In genomic region chr7:64308019-64308275, GRCh38 we compare ENCODE assay signal across 9 cellular contexts. TPM values are rescaled to one million over a fixed set of nuclear protein-coding genes. Genes with fewer than 3 reads are reported as not detected.
DNase-seq lines count a peak whose midpoint lies in the region; ATAC-seq and TF ChIP-seq lines count a peak whose summit lies in the region.
"Had no signal": no experiment of that assay in that cellular context is flagged by ENCODE, and none has a peak within 500 bp of the region (broad histone marks: within the 10 kb centered on the region; RNA-seq: fewer than 3 reads in every experiment).

No MANE protein-coding gene starts in this region.

- H3K4me2 ChIP-seq in MM.1S (ENCODE audit: low read depth, low read length), result peak overlapping the region; percentile 41; the same call in 1 of the 2 replicates
- peak overlapping the region; percentile 96 for H3K4me2 ChIP-seq in parathyroid adenoma (ENCODE audit: low read length)

- peak overlapping the region; percentile 17; the same call in 1 of the 2 replicates for H2AFZ ChIP-seq in MM.1S (ENCODE audit: low read length)
- H2AFZ ChIP-seq in parathyroid adenoma, result peak overlapping the region; percentile 83

- H3K9ac ChIP-seq in MM.1S (ENCODE audit: low read length) (peak overlapping the region; percentile 67), parathyroid adenoma (no peak overlapping the region)

- H3F3A ChIP-seq in MM.1S (ENCODE audit: insufficient read depth, low read length), result 0 out of 2 replicates have a peak, but pooled peaks cover 4% of the 10 kb centered on the region

- ATAC-seq in GM21723 (IDR thresholded peaks at IDR 0.05; ENCODE audit: unreplicated experiment), result no peak
- ATAC-seq in GM19397 (IDR thresholded peaks at IDR 0.05; ENCODE audit: unreplicated experiment), result no peak
- ATAC-seq in omental fat pad (ENCODE audit: low FRiP score), result no peak

- H4K20me1 ChIP-seq in MM.1S (ENCODE audit: insufficient read depth, low read length), result no peaks in the 10 kb centered on the region

- H3K27me3 ChIP-seq in MM.1S (replicated peaks; ENCODE audit: insufficient read depth, low read length) (no peaks in the 10 kb centered on the region), parathyroid adenoma (ENCODE audit: control insufficient read depth, insufficient read depth, low read length) (no peaks in the 10 kb centered on the region)

- peak overlapping the region; percentile 59 for H3K4me3 ChIP-seq in MM.1S (ENCODE audit: low read length)
- H3K4me3 ChIP-seq in coronary artery, result peak overlapping the region; percentile 84
- H3K4me3 ChIP-seq in parathyroid adenoma (ENCODE audit: low read depth, low read length), result peak overlapping the region; percentile 81

- no peaks in the 10 kb centered on the region for H3K9me3 ChIP-seq in MM.1S (replicated peaks; ENCODE audit: insufficient read depth, low read length)
- H3K9me3 ChIP-seq in parathyroid adenoma (ENCODE audit: control insufficient read depth, low read length), result no peaks in the 10 kb centered on the region

- DNase-seq in COLO668 (lab: John Stamatoyannopoulos, UW; ENCODE audit: unreplicated experiment), result peak; percentile 28
- no peak for DNase-seq in MM.1S
- no peak for DNase-seq in coronary artery (ENCODE audit: low spot score)
- DNase-seq in iPS-NIHi7 (ENCODE audit: extremely low spot score), result no peak
- DNase-seq in omental fat pad (ENCODE audit: low spot score), result no peak
- DNase-seq: NCI-H1048 had no signal

- H3K4me1 ChIP-seq in MM.1S (ENCODE audit: low read length) (peaks cover 4% of the 10 kb centered on the region; the same call in 1 of the 2 replicates), parathyroid adenoma (peaks cover 5% of the 10 kb centered on the region)

- H3K9me2 ChIP-seq in MM.1S (replicated peaks; ENCODE audit: insufficient read depth, low read length), result no peaks in the 10 kb centered on the region

- H3K79me2 ChIP-seq in MM.1S (ENCODE audit: low read length), result no peaks in the 10 kb centered on the region
- H3K79me2 ChIP-seq in parathyroid adenoma, result no peaks in the 10 kb centered on the region

- H3K27ac ChIP-seq in MM.1S (ENCODE audit: low read length) (peak overlapping the region; percentile 68; the same call in 1 of the 2 replicates), coronary artery (peak overlapping the region; percentile 94 to 95), parathyroid adenoma (peak overlapping the region; percentile 79)

- H3K36me3 ChIP-seq in MM.1S (replicated peaks; ENCODE audit: insufficient read depth, low read length) (no peaks in the 10 kb centered on the region), parathyroid adenoma (ENCODE audit: control insufficient read depth, insufficient read depth, low read length) (no peaks in the 10 kb centered on the region)

- no peak for TF ChIP-seq CTCF in MM.1S (IDR thresholded peaks at IDR 0.05; ENCODE audit: low read length)
- TF ChIP-seq CTCF in coronary artery (IDR thresholded peaks at IDR 0.05), result no peak
- no peak for TF ChIP-seq CTCF in parathyroid adenoma (IDR thresholded peaks at IDR 0.05)
- no peak for TF ChIP-seq CTCF in omental fat pad (IDR thresholded peaks at IDR 0.05)

RNA-seq across cellular contexts. Expression of gene ZNF736, which starts 5.8 kb away (rescaled TPM):
- total RNA-seq in omental fat pad, result 10 to 100 TPM in 1 of 4 donors, 1 to 10 TPM in 3; 6.9 to 12.8 (median 8.9) TPM
